ENCODE assay signal across 17 cellular contexts in genomic region chr6:150118642-150119041, GRCh38. TPM values are rescaled to one million over a fixed set of nuclear protein-coding genes. Genes with fewer than 3 reads are reported as not detected.
A peak's percentile ranks its signal among the peaks of the same experiment; 100 is the strongest.
DNase-seq lines count a peak whose midpoint lies in the region; TF ChIP-seq lines count a peak whose summit lies in the region.
"Had no signal": no experiment of that assay in that cellular context is flagged by ENCODE, and none has a peak within 500 bp of the region (broad histone marks: within the 10 kb centered on the region; RNA-seq: fewer than 3 reads in every experiment).

No MANE protein-coding gene starts in this region.

- no peak overlapping the region for H3K4me2 ChIP-seq in osteoblast (ENCODE audit: insufficient read depth, low read length)
- H3K4me2 ChIP-seq: KMS-11, smooth muscle cell had no signal

- no peaks in the 10 kb centered on the region for H3K9me3 ChIP-seq in osteoblast (ENCODE audit: low read depth, low read length)
- no peaks in the 10 kb centered on the region for H3K9me3 ChIP-seq in uterus
- H3K9me3 ChIP-seq: pancreas had no signal

- H2AFZ ChIP-seq in osteoblast (ENCODE audit: low read length), result peak overlapping the region; percentile 80

- no peaks in the 10 kb centered on the region for H3K79me2 ChIP-seq in osteoblast (ENCODE audit: insufficient read depth, low read length)

- TF ChIP-seq POLR2A in uterus (IDR thresholded peaks at IDR 0.05), result no peak

- in situ Hi-C loops in ACHN (cut with HindIII; ENCODE audit: low pct_ligation_motif_present, low pct_unique_long_range_greater_than_20kb, low sequenced_read_pairs), result no loop called here

- H4K20me1 ChIP-seq in osteoblast (ENCODE audit: insufficient read depth, low read length), result no peaks in the 10 kb centered on the region

- no peak overlapping the region for H3K4me3 ChIP-seq in coronary artery
- no peak overlapping the region for H3K4me3 ChIP-seq in osteoblast (ENCODE audit: insufficient read depth, low read length)
- H3K4me3 ChIP-seq in uterus, result no peak overlapping the region
- H3K4me3 ChIP-seq: pancreas, smooth muscle cell had no signal

- H3K27ac ChIP-seq in coronary artery (no peak overlapping the region), osteoblast (ENCODE audit: low read depth, low read length) (no peak overlapping the region), uterus (no peak overlapping the region)
- H3K27ac ChIP-seq: 22Rv1, KMS-11, pancreas had no signal

- H3K4me1 ChIP-seq in osteoblast (ENCODE audit: insufficient read depth, low read length) (peaks cover 6% of the 10 kb centered on the region), uterus (no peaks in the 10 kb centered on the region)
- H3K4me1 ChIP-seq: pancreas had no signal

- DNase-seq in NCI-H1417 (lab: John Stamatoyannopoulos, UW), result peak; percentile 46 to 88 (median 65)
- no peak for DNase-seq in NCI-H1417 treated with DMSO at 0.1 percent for 48 hours (lab: John Stamatoyannopoulos, UW)
- peak; percentile 76 for DNase-seq in NCI-H345 treated with DMSO at 0.1 percent for 48 hours (lab: John Stamatoyannopoulos, UW; ENCODE audit: unreplicated experiment)
- peak; percentile 50 for DNase-seq in coronary artery (ENCODE audit: low spot score)
- no peak for DNase-seq in osteoblast (ENCODE audit: insufficient read length, low spot score, missing footprints)
- no peak for DNase-seq in uterus
- no peak for DNase-seq in central memory CD4-positive, alpha-beta T cell
- no peak for DNase-seq in ACHN
- DNase-seq: activated gamma-delta T cell, foreskin fibroblast, NCI-H1436 treated with DMSO at 0.1 percent for 48 hours, pancreas, T-helper 17 cell, trophoblast cell had no signal

- TF ChIP-seq CTCF in coronary artery (IDR thresholded peaks at IDR 0.05) (no peak), osteoblast (IDR thresholded peaks at IDR 0.05; ENCODE audit: extremely low read depth, low read depth, low read length) (no peak), uterus (IDR thresholded peaks at IDR 0.05) (no peak)

- H3K27me3 ChIP-seq in osteoblast (ENCODE audit: insufficient read depth, low read length), result peaks cover 2% of the 10 kb centered on the region
- no peaks in the 10 kb centered on the region for H3K27me3 ChIP-seq in uterus
- H3K27me3 ChIP-seq: pancreas had no signal

- intact Hi-C loops in uterus (cut with DNase I; ENCODE audit: low total_unique reads), result no loop called here

- H3K36me3 ChIP-seq in osteoblast (ENCODE audit: insufficient read depth, low read length) (no peaks in the 10 kb centered on the region), uterus (no peaks in the 10 kb centered on the region)
- H3K36me3 ChIP-seq: pancreas had no signal

RNA-seq across cellular contexts. Expression of gene PPP1R14C, which starts 24.2 kb away (rescaled TPM):
- total RNA-seq in osteoblast (3.6 and 3.8 TPM in 2 replicates), uterus (1 to 10 TPM in 2 of 4 donors, not detected in 2; 2.1 to 2.9 TPM)
- total RNA-seq: T-helper 17 cell had no signal

RNA-seq across cellular contexts. Expression of gene ULBP3, which starts 49.7 kb away (rescaled TPM):
- total RNA-seq in osteoblast, result 11.2 and 12.7 TPM in 2 replicates
- 1 to 10 TPM in 1 of 4 donors, under 1 TPM in 1, not detected in 2; 0.61 to 2.9 TPM for total RNA-seq in uterus

Comparison
In these comparisons a context has a peak if more than half of its experiments do, and no peak if none do; other contexts are left out.
1. DNase-seq: peak in NCI-H1417 (3 of 3), NCI-H345 treated with DMSO at 0.1 percent for 48 hours (single experiment) and coronary artery (single experiment); none in NCI-H1417 treated with DMSO at 0.1 percent for 48 hours (single experiment), osteoblast (single experiment), uterus (0 of 2), central memory CD4-positive, alpha-beta T cell (single experiment) and ACHN (single experiment).